Comparison of ENCODE assay signal across 8 cellular contexts in the genomic region with DNA sequence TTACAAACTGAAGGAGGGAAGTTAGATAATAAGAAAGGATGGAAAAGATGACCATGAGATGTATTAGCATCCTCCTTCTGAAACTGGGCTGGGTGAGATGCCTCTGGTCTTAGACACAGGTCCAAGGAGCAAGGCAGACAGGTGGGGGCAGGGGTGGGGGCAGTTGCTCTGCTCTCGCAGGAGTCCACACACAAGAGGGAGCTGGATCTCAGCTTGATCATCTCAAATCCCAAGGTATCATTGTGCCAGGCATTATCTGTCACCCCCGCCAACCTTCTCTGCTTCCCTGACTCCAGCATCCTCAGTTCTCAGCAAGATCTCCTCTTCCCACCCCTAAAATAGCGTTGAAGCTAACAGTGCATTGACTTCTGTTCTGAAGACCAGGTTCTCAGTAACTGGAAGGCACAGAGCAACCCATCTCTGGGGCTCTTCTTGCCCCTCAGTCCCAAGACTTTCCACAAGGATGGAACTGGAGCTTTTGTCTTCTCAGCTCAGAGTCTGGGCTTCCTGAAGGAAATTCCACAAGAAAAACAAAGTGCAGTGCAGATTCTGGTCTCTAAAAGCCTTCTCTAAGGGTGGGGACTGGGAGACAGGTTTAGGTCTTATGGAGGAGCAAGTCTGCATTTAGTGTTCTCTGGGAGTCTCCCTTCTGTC. TPM values are rescaled to one million over a fixed set of nuclear protein-coding genes. Genes with fewer than 3 reads are reported as not detected.
DNase-seq lines count a peak whose midpoint lies in the region; ATAC-seq and TF ChIP-seq lines count a peak whose summit lies in the region.

No MANE protein-coding gene starts in this region.

- no peaks in the 10 kb centered on the region for H3K9me3 ChIP-seq in upper lobe of left lung

- H3K4me3 ChIP-seq in astrocyte of the cerebellum (ENCODE audit: low read depth, low read length): peak overlapping the region; percentile 76
- peak overlapping the region in 3 of 4 donors; percentile 92 to 96 (median 95) for H3K4me3 ChIP-seq in upper lobe of left lung

- H3K4me1 Mint-ChIP-seq in activated naive CD4-positive, alpha-beta T cell treated with anti-CD3 and anti-CD28 coated beads, Interleukin-2, amount 50 U/mL, for 24 hours: peaks cover 73% of the 10 kb centered on the region
- peaks cover 51% of the 10 kb centered on the region for H3K4me1 Mint-ChIP-seq in memory B cell

- H3K36me3 Mint-ChIP-seq in activated naive CD4-positive, alpha-beta T cell treated with anti-CD3 and anti-CD28 coated beads, Interleukin-2, amount 50 U/mL, for 24 hours: peaks cover 20% of the 10 kb centered on the region
- peaks cover 12% of the 10 kb centered on the region for H3K36me3 Mint-ChIP-seq in memory B cell

- TF ChIP-seq CTCF in astrocyte of the cerebellum (IDR thresholded peaks at IDR 0.05; ENCODE audit: low read depth, low read length, missing control alignments) (no peak), upper lobe of left lung (IDR thresholded peaks at IDR 0.05) (no peak)

- ATAC-seq in memory B cell (ENCODE audit: low read depth) (no peak), upper lobe of left lung (ENCODE audit: low FRiP score in 2 of 2) (no peak), HG03025 (IDR thresholded peaks at IDR 0.05; ENCODE audit: low FRiP score, unreplicated experiment) (no peak)

- peak overlapping the region; percentile 94 for H3K27ac Mint-ChIP-seq in activated naive CD4-positive, alpha-beta T cell treated with anti-CD3 and anti-CD28 coated beads, Interleukin-2, amount 50 U/mL, for 24 hours
- peak overlapping the region; percentile 99 for H3K27ac Mint-ChIP-seq in memory B cell

- peak overlapping the region; percentile 93 for H3K4me3 Mint-ChIP-seq in activated naive CD4-positive, alpha-beta T cell treated with anti-CD3 and anti-CD28 coated beads, Interleukin-2, amount 50 U/mL, for 24 hours
- H3K4me3 Mint-ChIP-seq in memory B cell: peak overlapping the region; percentile 98

- H3K27me3 Mint-ChIP-seq in activated naive CD4-positive, alpha-beta T cell treated with anti-CD3 and anti-CD28 coated beads, Interleukin-2, amount 50 U/mL, for 24 hours: no peaks in the 10 kb centered on the region
- H3K27me3 Mint-ChIP-seq in memory B cell: no peaks in the 10 kb centered on the region

- TF ChIP-seq POLR2A in upper lobe of left lung (IDR thresholded peaks at IDR 0.05): no peak

- H3K36me3 ChIP-seq in upper lobe of left lung: peaks cover 0 to 7% (median 0%) of the 10 kb centered on the region in 4 donors

- no peaks in the 10 kb centered on the region for H3K27me3 ChIP-seq in upper lobe of left lung

- no peak for DNase-seq in activated naive CD4-positive, alpha-beta T cell treated with anti-CD3 and anti-CD28 coated beads, Interleukin-2, amount 50 U/mL, for 16 hours
- no peak for DNase-seq in astrocyte of the cerebellum (ENCODE audit: low read depth)
- DNase-seq in memory B cell (ENCODE audit: low spot score in 2 of 2): no peak
- no peak for DNase-seq in upper lobe of left lung
- no peak for DNase-seq in GDM1 (lab: John Stamatoyannopoulos, UW)
- no peak for DNase-seq in NCI-H146 treated with DMSO at 0.1 percent for 48 hours (lab: John Stamatoyannopoulos, UW; ENCODE audit: unreplicated experiment)

- no peaks in the 10 kb centered on the region for H3K9me3 Mint-ChIP-seq in activated naive CD4-positive, alpha-beta T cell treated with anti-CD3 and anti-CD28 coated beads, Interleukin-2, amount 50 U/mL, for 24 hours
- no peaks in the 10 kb centered on the region for H3K9me3 Mint-ChIP-seq in memory B cell

- WGBS in upper lobe of left lung, 2 donors: 36 to 46% methylated on average over 3 of the region's 3 CpGs

- peak overlapping the region; percentile 96 to 97 (median 96) for H3K27ac ChIP-seq in upper lobe of left lung

- in situ Hi-C loops in astrocyte of the cerebellum (cut with HindIII; ENCODE audit: low sequenced_read_pairs): no loop called here

- H3K4me1 ChIP-seq in upper lobe of left lung: peaks cover 42 to 64% (median 53%) of the 10 kb centered on the region in 4 donors

- TF ChIP-seq EP300 in upper lobe of left lung (IDR thresholded peaks at IDR 0.05): no peak

RNA-seq across cellular contexts. Expression of gene FLOT2, which starts 1.6 kb away (rescaled TPM):
- 100 to 1,000 TPM in 2 of 6 donors, 10 to 100 TPM in 4; 75.4 to 211 (median 85.8) TPM for total RNA-seq in upper lobe of left lung

RNA-seq across cellular contexts. Expression of gene DHRS13, which starts 7.0 kb away (rescaled TPM):
- 10 to 100 TPM in 5 of 6 donors, 1 to 10 TPM in 1; 2.1 to 21.8 (median 15.0) TPM for total RNA-seq in upper lobe of left lung

RNA-seq across cellular contexts. Expression of gene ERAL1, which starts 41.1 kb away (rescaled TPM):
- 10 to 100 TPM; 22.4 to 41.3 (median 27.7) TPM for total RNA-seq in upper lobe of left lung

RNA-seq across cellular contexts. Expression of gene FAM222B, which starts 53.3 kb away (rescaled TPM):
- 10 to 100 TPM; 16.8 to 23.1 (median 20.1) TPM for total RNA-seq in upper lobe of left lung

RNA-seq across cellular contexts. Expression of gene PHF12, which starts 55.4 kb away (rescaled TPM):
- total RNA-seq in upper lobe of left lung: 100 to 1,000 TPM in 1 of 6 donors, 10 to 100 TPM in 5; 38.8 to 103 (median 62.7) TPM
